In the genomic region with DNA sequence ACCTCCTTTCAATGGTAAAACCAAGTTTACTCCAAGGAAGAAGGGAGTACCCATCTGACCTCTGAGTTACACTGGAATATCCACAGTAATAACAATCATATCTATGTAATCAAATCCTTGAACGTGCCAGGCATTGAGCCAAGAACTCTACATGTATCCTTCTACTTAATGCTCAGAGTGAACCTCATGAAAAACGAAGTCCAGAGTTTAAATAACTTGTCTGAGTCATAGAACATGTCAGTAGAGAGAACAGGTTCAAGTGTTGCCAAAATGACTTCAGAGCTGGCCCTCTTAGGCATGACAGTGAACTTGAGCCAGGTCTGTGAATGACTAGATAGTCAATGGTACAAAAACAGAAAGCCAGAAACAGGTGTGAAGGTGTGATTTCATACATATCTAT, we compare ENCODE assay signal across 1 cellular context.
TF ChIP-seq lines count a peak whose summit lies in the region.

No MANE protein-coding gene starts in this region.

TF ChIP-seq in HepG2, 621 proteins besides CTCF, POLR2A, EP300 and RAD21 (continued from another document):
- TF ChIP-seq, protein P1, sequence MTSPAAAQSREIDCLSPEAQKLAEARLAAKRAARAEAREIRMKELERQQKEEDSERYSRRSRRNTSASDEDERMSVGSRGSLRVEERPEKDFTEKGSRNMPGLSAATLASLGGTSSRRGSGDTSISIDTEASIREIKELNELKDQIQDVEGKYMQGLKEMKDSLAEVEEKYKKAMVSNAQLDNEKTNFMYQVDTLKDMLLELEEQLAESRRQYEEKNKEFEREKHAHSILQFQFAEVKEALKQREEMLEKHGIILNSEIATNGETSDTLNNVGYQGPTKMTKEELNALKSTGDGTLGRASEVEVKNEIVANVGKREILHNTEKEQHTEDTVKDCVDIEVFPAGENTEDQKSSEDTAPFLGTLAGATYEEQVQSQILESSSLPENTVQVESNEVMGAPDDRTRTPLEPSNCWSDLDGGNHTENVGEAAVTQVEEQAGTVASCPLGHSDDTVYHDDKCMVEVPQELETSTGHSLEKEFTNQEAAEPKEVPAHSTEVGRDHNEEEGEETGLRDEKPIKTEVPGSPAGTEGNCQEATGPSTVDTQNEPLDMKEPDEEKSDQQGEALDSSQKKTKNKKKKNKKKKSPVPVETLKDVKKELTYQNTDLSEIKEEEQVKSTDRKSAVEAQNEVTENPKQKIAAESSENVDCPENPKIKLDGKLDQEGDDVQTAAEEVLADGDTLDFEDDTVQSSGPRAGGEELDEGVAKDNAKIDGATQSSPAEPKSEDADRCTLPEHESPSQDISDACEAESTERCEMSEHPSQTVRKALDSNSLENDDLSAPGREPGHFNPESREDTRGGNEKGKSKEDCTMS (CRISPR knock-in tag; conservative IDR thresholded peaks at IDR 0.05), result no peak
- no peak for TF ChIP-seq ZFYVE20 (CRISPR knock-in tag; IDR thresholded peaks at IDR 0.05; ENCODE audit: borderline replicate concordance, low read depth)
- TF ChIP-seq SRSF4 (IDR thresholded peaks at IDR 0.05; ENCODE audit: low read depth, low read length, poor library complexity, severe bottlenecking), result no peak
- TF ChIP-seq, protein P2, sequence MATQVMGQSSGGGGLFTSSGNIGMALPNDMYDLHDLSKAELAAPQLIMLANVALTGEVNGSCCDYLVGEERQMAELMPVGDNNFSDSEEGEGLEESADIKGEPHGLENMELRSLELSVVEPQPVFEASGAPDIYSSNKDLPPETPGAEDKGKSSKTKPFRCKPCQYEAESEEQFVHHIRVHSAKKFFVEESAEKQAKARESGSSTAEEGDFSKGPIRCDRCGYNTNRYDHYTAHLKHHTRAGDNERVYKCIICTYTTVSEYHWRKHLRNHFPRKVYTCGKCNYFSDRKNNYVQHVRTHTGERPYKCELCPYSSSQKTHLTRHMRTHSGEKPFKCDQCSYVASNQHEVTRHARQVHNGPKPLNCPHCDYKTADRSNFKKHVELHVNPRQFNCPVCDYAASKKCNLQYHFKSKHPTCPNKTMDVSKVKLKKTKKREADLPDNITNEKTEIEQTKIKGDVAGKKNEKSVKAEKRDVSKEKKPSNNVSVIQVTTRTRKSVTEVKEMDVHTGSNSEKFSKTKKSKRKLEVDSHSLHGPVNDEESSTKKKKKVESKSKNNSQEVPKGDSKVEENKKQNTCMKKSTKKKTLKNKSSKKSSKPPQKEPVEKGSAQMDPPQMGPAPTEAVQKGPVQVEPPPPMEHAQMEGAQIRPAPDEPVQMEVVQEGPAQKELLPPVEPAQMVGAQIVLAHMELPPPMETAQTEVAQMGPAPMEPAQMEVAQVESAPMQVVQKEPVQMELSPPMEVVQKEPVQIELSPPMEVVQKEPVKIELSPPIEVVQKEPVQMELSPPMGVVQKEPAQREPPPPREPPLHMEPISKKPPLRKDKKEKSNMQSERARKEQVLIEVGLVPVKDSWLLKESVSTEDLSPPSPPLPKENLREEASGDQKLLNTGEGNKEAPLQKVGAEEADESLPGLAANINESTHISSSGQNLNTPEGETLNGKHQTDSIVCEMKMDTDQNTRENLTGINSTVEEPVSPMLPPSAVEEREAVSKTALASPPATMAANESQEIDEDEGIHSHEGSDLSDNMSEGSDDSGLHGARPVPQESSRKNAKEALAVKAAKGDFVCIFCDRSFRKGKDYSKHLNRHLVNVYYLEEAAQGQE (IDR thresholded peaks at IDR 0.05; ENCODE audit: borderline replicate concordance in 1 of 2, low read depth in 1 of 2, low read length in 2 of 2), result no peak
